Comparison of ENCODE assay signal across 1 cellular context in the genomic region with DNA sequence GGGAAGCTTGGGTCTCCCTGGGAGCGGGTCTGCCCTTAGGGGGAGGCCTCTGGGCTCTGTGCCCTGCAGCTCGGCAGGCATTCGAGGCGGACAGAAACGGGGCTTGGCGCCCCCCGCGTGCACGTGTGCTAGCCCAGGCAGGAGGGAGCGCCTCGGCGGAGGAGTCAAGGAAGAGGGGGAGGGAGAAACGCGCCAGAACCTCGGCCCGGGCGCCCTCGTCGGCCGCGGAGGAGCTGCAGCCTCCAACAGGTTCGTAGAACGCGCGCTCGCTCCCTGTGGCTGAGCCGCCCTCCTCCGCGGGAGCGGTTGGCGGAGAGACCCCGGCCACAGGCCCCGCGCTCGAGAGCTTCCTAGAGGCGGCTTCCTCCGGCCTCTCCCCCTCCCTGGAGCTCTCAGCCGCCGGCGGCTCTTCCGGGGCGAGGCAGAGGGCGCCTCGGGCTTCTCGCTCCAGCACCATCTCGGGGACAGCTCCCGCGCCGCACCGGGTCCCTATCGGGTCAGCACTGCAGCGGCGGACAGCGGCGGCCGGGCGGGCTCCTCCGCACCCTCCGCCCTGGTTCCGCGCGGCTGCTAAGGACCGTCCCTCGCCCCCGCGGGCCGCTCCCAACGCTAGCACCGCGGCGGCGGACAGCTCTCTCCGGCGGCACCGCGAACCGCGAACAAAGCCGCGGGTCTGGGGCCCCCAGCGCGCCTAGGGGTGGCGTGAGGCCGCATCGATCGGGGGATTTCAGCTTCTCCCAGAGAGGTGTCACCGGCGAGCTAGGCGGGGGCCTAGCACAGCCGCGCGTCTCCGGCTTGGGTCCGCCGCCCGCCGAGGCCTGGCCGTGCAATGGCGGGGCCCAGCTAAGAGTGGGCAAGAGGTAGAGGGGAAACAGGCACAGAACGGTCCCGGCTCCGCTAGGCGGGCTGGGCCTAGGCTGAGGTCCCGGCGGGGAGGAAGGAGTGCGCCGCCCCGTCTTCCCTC.
TF ChIP-seq lines count a peak whose summit lies in the region.

No MANE protein-coding gene starts in this region.

TF ChIP-seq in HepG2, 621 proteins besides CTCF, POLR2A, EP300 and RAD21 (continued from another document and continues in another):
- TF ChIP-seq, protein P1, sequence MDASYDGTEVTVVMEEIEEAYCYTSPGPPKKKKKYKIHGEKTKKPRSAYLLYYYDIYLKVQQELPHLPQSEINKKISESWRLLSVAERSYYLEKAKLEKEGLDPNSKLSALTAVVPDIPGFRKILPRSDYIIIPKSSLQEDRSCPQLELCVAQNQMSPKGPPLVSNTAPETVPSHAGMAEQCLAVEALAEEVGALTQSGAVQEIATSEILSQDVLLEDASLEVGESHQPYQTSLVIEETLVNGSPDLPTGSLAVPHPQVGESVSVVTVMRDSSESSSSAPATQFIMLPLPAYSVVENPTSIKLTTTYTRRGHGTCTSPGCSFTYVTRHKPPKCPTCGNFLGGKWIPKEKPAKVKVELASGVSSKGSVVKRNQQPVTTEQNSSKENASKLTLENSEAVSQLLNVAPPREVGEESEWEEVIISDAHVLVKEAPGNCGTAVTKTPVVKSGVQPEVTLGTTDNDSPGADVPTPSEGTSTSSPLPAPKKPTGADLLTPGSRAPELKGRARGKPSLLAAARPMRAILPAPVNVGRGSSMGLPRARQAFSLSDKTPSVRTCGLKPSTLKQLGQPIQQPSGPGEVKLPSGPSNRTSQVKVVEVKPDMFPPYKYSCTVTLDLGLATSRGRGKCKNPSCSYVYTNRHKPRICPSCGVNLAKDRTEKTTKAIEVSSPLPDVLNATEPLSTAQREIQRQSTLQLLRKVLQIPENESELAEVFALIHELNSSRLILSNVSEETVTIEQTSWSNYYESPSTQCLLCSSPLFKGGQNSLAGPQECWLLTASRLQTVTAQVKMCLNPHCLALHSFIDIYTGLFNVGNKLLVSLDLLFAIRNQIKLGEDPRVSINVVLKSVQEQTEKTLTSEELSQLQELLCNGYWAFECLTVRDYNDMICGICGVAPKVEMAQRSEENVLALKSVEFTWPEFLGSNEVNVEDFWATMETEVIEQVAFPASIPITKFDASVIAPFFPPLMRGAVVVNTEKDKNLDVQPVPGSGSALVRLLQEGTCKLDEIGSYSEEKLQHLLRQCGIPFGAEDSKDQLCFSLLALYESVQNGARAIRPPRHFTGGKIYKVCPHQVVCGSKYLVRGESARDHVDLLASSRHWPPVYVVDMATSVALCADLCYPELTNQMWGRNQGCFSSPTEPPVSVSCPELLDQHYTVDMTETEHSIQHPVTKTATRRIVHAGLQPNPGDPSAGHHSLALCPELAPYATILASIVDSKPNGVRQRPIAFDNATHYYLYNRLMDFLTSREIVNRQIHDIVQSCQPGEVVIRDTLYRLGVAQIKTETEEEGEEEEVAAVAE (CRISPR knock-in tag; IDR thresholded peaks at IDR 0.05; ENCODE audit: borderline replicate concordance): peak; percentile 98
- peak; percentile 100 for TF ChIP-seq ZNF792 (CRISPR knock-in tag; IDR thresholded peaks at IDR 0.05)
- TF ChIP-seq ZNF451 (CRISPR knock-in tag; IDR thresholded peaks at IDR 0.05): peak; percentile 100
- TF ChIP-seq, protein P2, sequence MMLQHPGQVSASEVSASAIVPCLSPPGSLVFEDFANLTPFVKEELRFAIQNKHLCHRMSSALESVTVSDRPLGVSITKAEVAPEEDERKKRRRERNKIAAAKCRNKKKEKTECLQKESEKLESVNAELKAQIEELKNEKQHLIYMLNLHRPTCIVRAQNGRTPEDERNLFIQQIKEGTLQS (CRISPR knock-in tag; IDR thresholded peaks at IDR 0.05): peak; percentile 99
- TF ChIP-seq, protein P3, sequence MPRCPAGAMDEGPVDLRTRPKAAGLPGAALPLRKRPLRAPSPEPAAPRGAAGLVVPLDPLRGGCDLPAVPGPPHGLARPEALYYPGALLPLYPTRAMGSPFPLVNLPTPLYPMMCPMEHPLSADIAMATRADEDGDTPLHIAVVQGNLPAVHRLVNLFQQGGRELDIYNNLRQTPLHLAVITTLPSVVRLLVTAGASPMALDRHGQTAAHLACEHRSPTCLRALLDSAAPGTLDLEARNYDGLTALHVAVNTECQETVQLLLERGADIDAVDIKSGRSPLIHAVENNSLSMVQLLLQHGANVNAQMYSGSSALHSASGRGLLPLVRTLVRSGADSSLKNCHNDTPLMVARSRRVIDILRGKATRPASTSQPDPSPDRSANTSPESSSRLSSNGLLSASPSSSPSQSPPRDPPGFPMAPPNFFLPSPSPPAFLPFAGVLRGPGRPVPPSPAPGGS (CRISPR knock-in tag; IDR thresholded peaks at IDR 0.05): peak; percentile 100
- peak; percentile 60 to 84; a peak in 1 of 4 replicates for TF ChIP-seq NR2F1 (CRISPR knock-in tag; IDR thresholded peaks at IDR 0.05)
- TF ChIP-seq ZNF326 (CRISPR knock-in tag; IDR thresholded peaks at IDR 0.05; ENCODE audit: borderline replicate concordance): peak; percentile 95
- peak; percentile 88; the same call in 1 of the 2 replicates for TF ChIP-seq ZNF839 (CRISPR knock-in tag; IDR thresholded peaks at IDR 0.05; ENCODE audit: borderline replicate concordance)
- TF ChIP-seq HDAC2 (CRISPR knock-in tag; IDR thresholded peaks at IDR 0.05): peak; percentile 100
- peak; percentile 97 for TF ChIP-seq RFXANK (CRISPR knock-in tag; IDR thresholded peaks at IDR 0.05)
- TF ChIP-seq, protein P4, sequence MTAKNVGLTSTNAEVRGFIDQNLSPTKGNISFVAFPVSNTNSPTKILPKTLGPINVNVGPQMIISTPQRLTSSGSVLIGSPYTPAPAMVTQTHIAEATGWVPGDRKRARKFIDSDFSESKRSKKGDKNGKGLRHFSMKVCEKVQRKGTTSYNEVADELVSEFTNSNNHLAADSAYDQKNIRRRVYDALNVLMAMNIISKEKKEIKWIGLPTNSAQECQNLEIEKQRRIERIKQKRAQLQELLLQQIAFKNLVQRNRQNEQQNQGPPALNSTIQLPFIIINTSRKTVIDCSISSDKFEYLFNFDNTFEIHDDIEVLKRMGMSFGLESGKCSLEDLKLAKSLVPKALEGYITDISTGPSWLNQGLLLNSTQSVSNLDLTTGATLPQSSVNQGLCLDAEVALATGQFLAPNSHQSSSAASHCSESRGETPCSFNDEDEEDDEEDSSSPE (CRISPR knock-in tag; IDR thresholded peaks at IDR 0.05): peak; percentile 87
- TF ChIP-seq, protein P5, sequence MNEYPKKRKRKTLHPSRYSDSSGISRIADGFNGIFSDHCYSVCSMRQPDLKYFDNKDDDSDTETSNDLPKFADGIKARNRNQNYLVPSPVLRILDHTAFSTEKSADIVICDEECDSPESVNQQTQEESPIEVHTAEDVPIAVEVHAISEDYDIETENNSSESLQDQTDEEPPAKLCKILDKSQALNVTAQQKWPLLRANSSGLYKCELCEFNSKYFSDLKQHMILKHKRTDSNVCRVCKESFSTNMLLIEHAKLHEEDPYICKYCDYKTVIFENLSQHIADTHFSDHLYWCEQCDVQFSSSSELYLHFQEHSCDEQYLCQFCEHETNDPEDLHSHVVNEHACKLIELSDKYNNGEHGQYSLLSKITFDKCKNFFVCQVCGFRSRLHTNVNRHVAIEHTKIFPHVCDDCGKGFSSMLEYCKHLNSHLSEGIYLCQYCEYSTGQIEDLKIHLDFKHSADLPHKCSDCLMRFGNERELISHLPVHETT (CRISPR knock-in tag; conservative IDR thresholded peaks at IDR 0.05): peak; percentile 99
- TF ChIP-seq, protein P6, sequence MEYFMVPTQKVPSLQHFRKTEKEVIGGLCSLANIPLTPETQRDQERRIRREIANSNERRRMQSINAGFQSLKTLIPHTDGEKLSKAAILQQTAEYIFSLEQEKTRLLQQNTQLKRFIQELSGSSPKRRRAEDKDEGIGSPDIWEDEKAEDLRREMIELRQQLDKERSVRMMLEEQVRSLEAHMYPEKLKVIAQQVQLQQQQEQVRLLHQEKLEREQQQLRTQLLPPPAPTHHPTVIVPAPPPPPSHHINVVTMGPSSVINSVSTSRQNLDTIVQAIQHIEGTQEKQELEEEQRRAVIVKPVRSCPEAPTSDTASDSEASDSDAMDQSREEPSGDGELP (IDR thresholded peaks at IDR 0.05; ENCODE audit: borderline replicate concordance, low read depth): peak; percentile 73; the same call in 1 of the 2 replicates
- TF ChIP-seq HNRNPK (IDR thresholded peaks at IDR 0.05; ENCODE audit: low read depth, low read length, poor library complexity, severe bottlenecking): no peak
- TF ChIP-seq, protein P7, sequence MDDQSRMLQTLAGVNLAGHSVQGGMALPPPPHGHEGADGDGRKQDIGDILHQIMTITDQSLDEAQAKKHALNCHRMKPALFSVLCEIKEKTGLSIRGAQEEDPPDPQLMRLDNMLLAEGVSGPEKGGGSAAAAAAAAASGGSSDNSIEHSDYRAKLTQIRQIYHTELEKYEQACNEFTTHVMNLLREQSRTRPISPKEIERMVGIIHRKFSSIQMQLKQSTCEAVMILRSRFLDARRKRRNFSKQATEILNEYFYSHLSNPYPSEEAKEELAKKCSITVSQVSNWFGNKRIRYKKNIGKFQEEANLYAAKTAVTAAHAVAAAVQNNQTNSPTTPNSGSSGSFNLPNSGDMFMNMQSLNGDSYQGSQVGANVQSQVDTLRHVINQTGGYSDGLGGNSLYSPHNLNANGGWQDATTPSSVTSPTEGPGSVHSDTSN (CRISPR knock-in tag; IDR thresholded peaks at IDR 0.05; ENCODE audit: borderline replicate concordance): peak; percentile 99
- peak; percentile 99 for TF ChIP-seq PAWR (CRISPR knock-in tag; IDR thresholded peaks at IDR 0.05; ENCODE audit: borderline replicate concordance)
- TF ChIP-seq, protein P8, sequence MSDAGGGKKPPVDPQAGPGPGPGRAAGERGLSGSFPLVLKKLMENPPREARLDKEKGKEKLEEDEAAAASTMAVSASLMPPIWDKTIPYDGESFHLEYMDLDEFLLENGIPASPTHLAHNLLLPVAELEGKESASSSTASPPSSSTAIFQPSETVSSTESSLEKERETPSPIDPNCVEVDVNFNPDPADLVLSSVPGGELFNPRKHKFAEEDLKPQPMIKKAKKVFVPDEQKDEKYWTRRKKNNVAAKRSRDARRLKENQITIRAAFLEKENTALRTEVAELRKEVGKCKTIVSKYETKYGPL (CRISPR knock-in tag; IDR thresholded peaks at IDR 0.05): peak; percentile 99
- peak; percentile 95 for TF ChIP-seq ZNF768 (CRISPR knock-in tag; IDR thresholded peaks at IDR 0.05)
- TF ChIP-seq, protein P9, sequence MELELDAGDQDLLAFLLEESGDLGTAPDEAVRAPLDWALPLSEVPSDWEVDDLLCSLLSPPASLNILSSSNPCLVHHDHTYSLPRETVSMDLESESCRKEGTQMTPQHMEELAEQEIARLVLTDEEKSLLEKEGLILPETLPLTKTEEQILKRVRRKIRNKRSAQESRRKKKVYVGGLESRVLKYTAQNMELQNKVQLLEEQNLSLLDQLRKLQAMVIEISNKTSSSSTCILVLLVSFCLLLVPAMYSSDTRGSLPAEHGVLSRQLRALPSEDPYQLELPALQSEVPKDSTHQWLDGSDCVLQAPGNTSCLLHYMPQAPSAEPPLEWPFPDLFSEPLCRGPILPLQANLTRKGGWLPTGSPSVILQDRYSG (CRISPR knock-in tag; IDR thresholded peaks at IDR 0.05): peak; percentile 100
- peak; percentile 100 for TF ChIP-seq ZNF891 (CRISPR knock-in tag; IDR thresholded peaks at IDR 0.05)
- TF ChIP-seq, protein P10, sequence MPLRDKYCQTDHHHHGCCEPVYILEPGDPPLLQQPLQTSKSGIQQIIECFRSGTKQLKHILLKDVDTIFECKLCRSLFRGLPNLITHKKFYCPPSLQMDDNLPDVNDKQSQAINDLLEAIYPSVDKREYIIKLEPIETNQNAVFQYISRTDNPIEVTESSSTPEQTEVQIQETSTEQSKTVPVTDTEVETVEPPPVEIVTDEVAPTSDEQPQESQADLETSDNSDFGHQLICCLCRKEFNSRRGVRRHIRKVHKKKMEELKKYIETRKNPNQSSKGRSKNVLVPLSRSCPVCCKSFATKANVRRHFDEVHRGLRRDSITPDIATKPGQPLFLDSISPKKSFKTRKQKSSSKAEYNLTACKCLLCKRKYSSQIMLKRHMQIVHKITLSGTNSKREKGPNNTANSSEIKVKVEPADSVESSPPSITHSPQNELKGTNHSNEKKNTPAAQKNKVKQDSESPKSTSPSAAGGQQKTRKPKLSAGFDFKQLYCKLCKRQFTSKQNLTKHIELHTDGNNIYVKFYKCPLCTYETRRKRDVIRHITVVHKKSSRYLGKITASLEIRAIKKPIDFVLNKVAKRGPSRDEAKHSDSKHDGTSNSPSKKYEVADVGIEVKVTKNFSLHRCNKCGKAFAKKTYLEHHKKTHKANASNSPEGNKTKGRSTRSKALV (CRISPR knock-in tag; IDR thresholded peaks at IDR 0.05): peak; percentile 100
- TF ChIP-seq, protein P11, sequence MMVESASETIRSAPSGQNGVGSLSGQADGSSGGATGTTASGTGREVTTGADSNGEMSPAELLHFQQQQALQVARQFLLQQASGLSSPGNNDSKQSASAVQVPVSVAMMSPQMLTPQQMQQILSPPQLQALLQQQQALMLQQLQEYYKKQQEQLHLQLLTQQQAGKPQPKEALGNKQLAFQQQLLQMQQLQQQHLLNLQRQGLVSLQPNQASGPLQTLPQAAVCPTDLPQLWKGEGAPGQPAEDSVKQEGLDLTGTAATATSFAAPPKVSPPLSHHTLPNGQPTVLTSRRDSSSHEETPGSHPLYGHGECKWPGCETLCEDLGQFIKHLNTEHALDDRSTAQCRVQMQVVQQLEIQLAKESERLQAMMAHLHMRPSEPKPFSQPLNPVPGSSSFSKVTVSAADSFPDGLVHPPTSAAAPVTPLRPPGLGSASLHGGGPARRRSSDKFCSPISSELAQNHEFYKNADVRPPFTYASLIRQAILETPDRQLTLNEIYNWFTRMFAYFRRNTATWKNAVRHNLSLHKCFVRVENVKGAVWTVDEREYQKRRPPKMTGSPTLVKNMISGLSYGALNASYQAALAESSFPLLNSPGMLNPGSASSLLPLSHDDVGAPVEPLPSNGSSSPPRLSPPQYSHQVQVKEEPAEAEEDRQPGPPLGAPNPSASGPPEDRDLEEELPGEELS (CRISPR knock-in tag; IDR thresholded peaks at IDR 0.05): peak; percentile 82
- peak; percentile 99 for TF ChIP-seq ZNF367 (CRISPR knock-in tag; IDR thresholded peaks at IDR 0.05; ENCODE audit: borderline replicate concordance)
- TF ChIP-seq, protein P12, sequence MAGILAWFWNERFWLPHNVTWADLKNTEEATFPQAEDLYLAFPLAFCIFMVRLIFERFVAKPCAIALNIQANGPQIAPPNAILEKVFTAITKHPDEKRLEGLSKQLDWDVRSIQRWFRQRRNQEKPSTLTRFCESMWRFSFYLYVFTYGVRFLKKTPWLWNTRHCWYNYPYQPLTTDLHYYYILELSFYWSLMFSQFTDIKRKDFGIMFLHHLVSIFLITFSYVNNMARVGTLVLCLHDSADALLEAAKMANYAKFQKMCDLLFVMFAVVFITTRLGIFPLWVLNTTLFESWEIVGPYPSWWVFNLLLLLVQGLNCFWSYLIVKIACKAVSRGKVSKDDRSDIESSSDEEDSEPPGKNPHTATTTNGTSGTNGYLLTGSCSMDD (CRISPR knock-in tag; IDR thresholded peaks at IDR 0.05): peak; percentile 99
- TF ChIP-seq, protein P13, sequence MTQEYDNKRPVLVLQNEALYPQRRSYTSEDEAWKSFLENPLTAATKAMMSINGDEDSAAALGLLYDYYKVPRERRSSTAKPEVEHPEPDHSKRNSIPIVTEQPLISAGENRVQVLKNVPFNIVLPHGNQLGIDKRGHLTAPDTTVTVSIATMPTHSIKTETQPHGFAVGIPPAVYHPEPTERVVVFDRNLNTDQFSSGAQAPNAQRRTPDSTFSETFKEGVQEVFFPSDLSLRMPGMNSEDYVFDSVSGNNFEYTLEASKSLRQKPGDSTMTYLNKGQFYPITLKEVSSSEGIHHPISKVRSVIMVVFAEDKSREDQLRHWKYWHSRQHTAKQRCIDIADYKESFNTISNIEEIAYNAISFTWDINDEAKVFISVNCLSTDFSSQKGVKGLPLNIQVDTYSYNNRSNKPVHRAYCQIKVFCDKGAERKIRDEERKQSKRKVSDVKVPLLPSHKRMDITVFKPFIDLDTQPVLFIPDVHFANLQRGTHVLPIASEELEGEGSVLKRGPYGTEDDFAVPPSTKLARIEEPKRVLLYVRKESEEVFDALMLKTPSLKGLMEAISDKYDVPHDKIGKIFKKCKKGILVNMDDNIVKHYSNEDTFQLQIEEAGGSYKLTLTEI (CRISPR knock-in tag; conservative IDR thresholded peaks at IDR 0.05): peak; percentile 90
- peak; percentile 66 for TF ChIP-seq CEBPG (CRISPR knock-in tag; IDR thresholded peaks at IDR 0.05)
- peak; percentile 100 for TF ChIP-seq ZNF816 (CRISPR knock-in tag; IDR thresholded peaks at IDR 0.05; ENCODE audit: borderline replicate concordance)
- TF ChIP-seq HNF4G (IDR thresholded peaks at IDR 0.05; ENCODE audit: borderline replicate concordance, low read depth, low read length): 0 out of 2 replicates have a peak, but pooled peaks have one; percentile 11
- peak; percentile 90 for TF ChIP-seq HNF4G (CRISPR knock-in tag; IDR thresholded peaks at IDR 0.05; ENCODE audit: borderline replicate concordance, low read depth)
